Comparison of ENCODE assay signal across 10 cellular contexts in genomic region chr13:20219585-20219984, GRCh38. TPM values are rescaled to one million over a fixed set of nuclear protein-coding genes. Genes with fewer than 3 reads are reported as not detected.
A peak's percentile ranks its signal among the peaks of the same experiment; 100 is the strongest.
DNase-seq lines count a peak whose midpoint lies in the region; ATAC-seq and TF ChIP-seq lines count a peak whose summit lies in the region.
"Had no signal": no experiment of that assay in that cellular context is flagged by ENCODE, and none has a peak within 500 bp of the region (broad histone marks: within the 10 kb centered on the region; RNA-seq: fewer than 3 reads in every experiment).

No MANE protein-coding gene starts in this region.

- no peaks in the 10 kb centered on the region for H3K4me1 ChIP-seq in prostate gland (replicated peaks)

- peak overlapping the region; percentile 71 for H3K27ac Mint-ChIP-seq in activated naive CD8-positive, alpha-beta T cell treated with anti-CD3 and anti-CD28 coated beads for 36 hours

- H3K36me3 Mint-ChIP-seq in activated naive CD8-positive, alpha-beta T cell treated with anti-CD3 and anti-CD28 coated beads for 36 hours: peaks cover 16% of the 10 kb centered on the region

- TF ChIP-seq POLR2A in prostate gland (IDR thresholded peaks at IDR 0.05): no peak

- no peak overlapping the region for H3K27ac ChIP-seq in prostate gland

- ATAC-seq in GM18909 (IDR thresholded peaks at IDR 0.05; ENCODE audit: poor library complexity, unreplicated experiment) (peak; percentile 93), GM21529 (IDR thresholded peaks at IDR 0.05; ENCODE audit: unreplicated experiment) (peak; percentile 98), HG03378 (IDR thresholded peaks at IDR 0.05; ENCODE audit: unreplicated experiment) (peak; percentile 91)

- peaks cover 3% of the 10 kb centered on the region for H3K9me3 Mint-ChIP-seq in activated naive CD8-positive, alpha-beta T cell treated with anti-CD3 and anti-CD28 coated beads for 36 hours

- peaks cover 18% of the 10 kb centered on the region for H3K4me1 Mint-ChIP-seq in activated naive CD8-positive, alpha-beta T cell treated with anti-CD3 and anti-CD28 coated beads for 36 hours

- no peaks in the 10 kb centered on the region for H3K27me3 Mint-ChIP-seq in activated naive CD8-positive, alpha-beta T cell treated with anti-CD3 and anti-CD28 coated beads for 36 hours

- peak overlapping the region; percentile 23 for H3K4me3 Mint-ChIP-seq in activated naive CD8-positive, alpha-beta T cell treated with anti-CD3 and anti-CD28 coated beads for 36 hours

- intact Hi-C loops in prostate gland (cut with DNase I): no loop called here

- H3K9me3 ChIP-seq in prostate gland: no peaks in the 10 kb centered on the region

- H3K4me3 ChIP-seq in prostate gland: no peak overlapping the region

- no peak for TF ChIP-seq CTCF in prostate gland (IDR thresholded peaks at IDR 0.05)

- H3K27me3 ChIP-seq in prostate gland (replicated peaks; ENCODE audit: insufficient read depth): no peaks in the 10 kb centered on the region

- no peak for DNase-seq in activated naive CD8-positive, alpha-beta T cell treated with anti-CD3 and anti-CD28 coated beads for 36 hours
- DNase-seq in prostate gland (ENCODE audit: low spot score): no peak
- DNase-seq in NCI-H446 (lab: John Stamatoyannopoulos, UW): no peak
- no peak for DNase-seq in NCI-H2196 treated with DMSO at 0.1 percent for 48 hours (lab: John Stamatoyannopoulos, UW; ENCODE audit: unreplicated experiment)
- DNase-seq: NCI-H774 had no signal

- no peaks in the 10 kb centered on the region for H3K36me3 ChIP-seq in prostate gland

RNA-seq across cellular contexts. Expression of gene GJB6, which starts 12.5 kb away (rescaled TPM):
- total RNA-seq in activated naive CD8-positive, alpha-beta T cell treated with anti-CD3 and anti-CD28 coated beads for 36 hours: 1 to 10 TPM; 7.7 to 8.7 TPM
- total RNA-seq in prostate gland: under 1 TPM; 0.28 to 0.32 TPM
- total RNA-seq: chondrocyte, HT1080 had no signal

RNA-seq across cellular contexts. Expression of gene GJB2, which starts 26.8 kb away (rescaled TPM):
- 1 to 10 TPM; 1.8 to 2.1 TPM for total RNA-seq in activated naive CD8-positive, alpha-beta T cell treated with anti-CD3 and anti-CD28 coated beads for 36 hours
- 1 to 10 TPM; 1.5 to 3.8 TPM for total RNA-seq in prostate gland
- total RNA-seq: chondrocyte had no signal

RNA-seq across cellular contexts. Expression of gene GJA3, which starts 58.7 kb away (rescaled TPM):
- 1 to 10 TPM; 1.0 TPM for total RNA-seq in activated naive CD8-positive, alpha-beta T cell treated with anti-CD3 and anti-CD28 coated beads for 36 hours
- 1 to 10 TPM in 1 of 2 donors, under 1 TPM in 1; 0.59 to 5.2 TPM for total RNA-seq in prostate gland

Comparison
In these comparisons a context has a peak if more than half of its experiments do, and no peak if none do; other contexts are left out.
1. RNA of gene GJB6, which starts 12.5 kb away (total RNA-seq): 7.7 to 8.7 TPM in activated naive CD8-positive, alpha-beta T cell treated with anti-CD3 and anti-CD28 coated beads for 36 hours; 0.28 to 0.32 TPM in prostate gland; every median in the first group is over 4 times any median in the second.
2. Peak in every context shown above with its lines, with median percentiles within 50 percentile points of each other: ATAC-seq.